In the genomic region with DNA sequence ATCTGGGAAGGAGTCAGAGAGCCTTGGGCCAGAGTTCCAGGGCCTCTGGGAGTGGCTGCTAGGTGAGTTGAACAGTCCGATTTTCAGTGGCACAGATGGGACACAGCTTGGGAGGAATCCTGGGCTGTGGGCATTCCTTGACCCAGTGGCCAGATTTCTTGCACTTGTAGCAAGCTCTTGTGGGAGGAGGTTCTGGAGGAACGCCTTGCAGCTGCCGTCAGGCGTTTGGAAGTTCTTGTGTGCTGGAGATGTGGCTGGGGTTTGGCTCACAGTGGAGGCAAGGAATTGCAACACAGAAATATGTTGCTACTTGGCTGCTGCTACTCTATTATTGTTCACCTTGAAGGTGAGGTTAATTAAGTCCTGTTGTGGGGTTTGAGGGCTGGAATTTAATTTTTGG, we compare ENCODE assay signal across 1 cellular context. TPM values are rescaled to one million over a fixed set of nuclear protein-coding genes. Genes with fewer than 3 reads are reported as not detected.
"Had no signal": no experiment of that assay in that cellular context is flagged by ENCODE, and none has a peak within 500 bp of the region (broad histone marks: within the 10 kb centered on the region; RNA-seq: fewer than 3 reads in every experiment).

No MANE protein-coding gene starts in this region.

RNA-seq across cellular contexts. Expression of a gene that starts 39.8 kb away (rescaled TPM):
- total RNA-seq: neural crest cell had no signal
